ENCODE assay signal across 1 cellular context in the genomic region with DNA sequence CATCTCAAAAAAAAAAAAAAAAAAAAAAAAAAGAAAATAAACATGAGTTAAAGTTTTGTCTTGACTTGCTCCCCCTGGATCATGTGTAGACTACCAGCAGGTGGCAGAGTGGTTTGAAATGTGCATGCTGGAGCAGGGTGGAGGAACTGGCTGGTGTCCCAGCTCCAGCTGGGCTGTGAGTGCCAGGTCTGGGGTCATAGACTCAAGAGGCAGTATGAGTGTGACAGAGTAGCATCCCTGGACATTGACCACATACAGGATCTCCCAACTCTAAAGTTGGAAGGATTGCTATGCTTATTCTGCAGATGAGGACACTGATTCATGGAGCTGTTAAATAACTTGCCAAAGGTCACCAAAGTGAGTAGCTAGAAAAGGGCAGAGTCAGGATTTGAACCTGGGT.
TF ChIP-seq lines count a peak whose summit lies in the region.

No MANE protein-coding gene starts in this region.

TF ChIP-seq in GM23338, 12 proteins besides CTCF, POLR2A, EP300 and RAD21 (continued from another document):
- TF ChIP-seq, protein P1, sequence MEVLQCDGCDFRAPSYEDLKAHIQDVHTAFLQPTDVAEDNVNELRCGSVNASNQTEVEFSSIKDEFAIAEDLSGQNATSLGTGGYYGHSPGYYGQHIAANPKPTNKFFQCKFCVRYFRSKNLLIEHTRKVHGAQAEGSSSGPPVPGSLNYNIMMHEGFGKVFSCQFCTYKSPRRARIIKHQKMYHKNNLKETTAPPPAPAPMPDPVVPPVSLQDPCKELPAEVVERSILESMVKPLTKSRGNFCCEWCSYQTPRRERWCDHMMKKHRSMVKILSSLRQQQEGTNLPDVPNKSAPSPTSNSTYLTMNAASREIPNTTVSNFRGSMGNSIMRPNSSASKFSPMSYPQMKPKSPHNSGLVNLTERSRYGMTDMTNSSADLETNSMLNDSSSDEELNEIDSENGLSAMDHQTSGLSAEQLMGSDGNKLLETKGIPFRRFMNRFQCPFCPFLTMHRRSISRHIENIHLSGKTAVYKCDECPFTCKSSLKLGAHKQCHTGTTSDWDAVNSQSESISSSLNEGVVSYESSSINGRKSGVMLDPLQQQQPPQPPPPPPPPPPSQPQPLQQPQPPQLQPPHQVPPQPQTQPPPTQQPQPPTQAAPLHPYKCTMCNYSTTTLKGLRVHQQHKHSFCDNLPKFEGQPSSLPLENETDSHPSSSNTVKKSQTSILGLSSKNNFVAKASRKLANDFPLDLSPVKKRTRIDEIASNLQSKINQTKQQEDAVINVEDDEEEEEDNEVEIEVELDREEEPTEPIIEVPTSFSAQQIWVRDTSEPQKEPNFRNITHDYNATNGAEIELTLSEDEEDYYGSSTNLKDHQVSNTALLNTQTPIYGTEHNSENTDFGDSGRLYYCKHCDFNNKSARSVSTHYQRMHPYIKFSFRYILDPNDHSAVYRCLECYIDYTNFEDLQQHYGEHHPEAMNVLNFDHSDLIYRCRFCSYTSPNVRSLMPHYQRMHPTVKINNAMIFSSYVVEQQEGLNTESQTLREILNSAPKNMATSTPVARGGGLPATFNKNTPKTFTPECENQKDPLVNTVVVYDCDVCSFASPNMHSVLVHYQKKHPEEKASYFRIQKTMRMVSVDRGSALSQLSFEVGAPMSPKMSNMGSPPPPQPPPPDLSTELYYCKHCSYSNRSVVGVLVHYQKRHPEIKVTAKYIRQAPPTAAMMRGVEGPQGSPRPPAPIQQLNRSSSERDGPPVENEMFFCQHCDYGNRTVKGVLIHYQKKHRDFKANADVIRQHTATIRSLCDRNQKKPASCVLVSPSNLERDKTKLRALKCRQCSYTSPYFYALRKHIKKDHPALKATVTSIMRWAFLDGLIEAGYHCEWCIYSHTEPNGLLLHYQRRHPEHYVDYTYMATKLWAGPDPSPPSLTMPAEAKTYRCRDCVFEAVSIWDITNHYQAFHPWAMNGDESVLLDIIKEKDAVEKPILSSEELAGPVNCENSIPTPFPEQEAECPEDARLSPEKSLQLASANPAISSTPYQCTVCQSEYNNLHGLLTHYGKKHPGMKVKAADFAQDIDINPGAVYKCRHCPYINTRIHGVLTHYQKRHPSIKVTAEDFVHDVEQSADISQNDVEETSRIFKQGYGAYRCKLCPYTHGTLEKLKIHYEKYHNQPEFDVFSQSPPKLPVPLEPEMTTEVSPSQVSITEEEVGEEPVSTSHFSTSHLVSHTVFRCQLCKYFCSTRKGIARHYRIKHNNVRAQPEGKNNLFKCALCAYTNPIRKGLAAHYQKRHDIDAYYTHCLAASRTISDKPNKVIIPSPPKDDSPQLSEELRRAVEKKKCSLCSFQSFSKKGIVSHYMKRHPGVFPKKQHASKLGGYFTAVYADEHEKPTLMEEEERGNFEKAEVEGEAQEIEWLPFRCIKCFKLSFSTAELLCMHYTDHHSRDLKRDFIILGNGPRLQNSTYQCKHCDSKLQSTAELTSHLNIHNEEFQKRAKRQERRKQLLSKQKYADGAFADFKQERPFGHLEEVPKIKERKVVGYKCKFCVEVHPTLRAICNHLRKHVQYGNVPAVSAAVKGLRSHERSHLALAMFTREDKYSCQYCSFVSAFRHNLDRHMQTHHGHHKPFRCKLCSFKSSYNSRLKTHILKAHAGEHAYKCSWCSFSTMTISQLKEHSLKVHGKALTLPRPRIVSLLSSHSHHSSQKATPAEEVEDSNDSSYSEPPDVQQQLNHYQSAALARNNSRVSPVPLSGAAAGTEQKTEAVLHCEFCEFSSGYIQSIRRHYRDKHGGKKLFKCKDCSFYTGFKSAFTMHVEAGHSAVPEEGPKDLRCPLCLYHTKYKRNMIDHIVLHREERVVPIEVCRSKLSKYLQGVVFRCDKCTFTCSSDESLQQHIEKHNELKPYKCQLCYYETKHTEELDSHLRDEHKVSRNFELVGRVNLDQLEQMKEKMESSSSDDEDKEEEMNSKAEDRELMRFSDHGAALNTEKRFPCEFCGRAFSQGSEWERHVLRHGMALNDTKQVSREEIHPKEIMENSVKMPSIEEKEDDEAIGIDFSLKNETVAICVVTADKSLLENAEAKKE (CRISPR knock-in tag; IDR thresholded peaks at IDR 0.05), result no peak
- TF ChIP-seq NANOG (IDR thresholded peaks at IDR 0.05; ENCODE audit: borderline replicate concordance) (no peak), JUNB (IDR thresholded peaks at IDR 0.05; ENCODE audit: unreplicated experiment) (no peak)
